9 cellular contexts compared by ENCODE assay signal in the genomic region with DNA sequence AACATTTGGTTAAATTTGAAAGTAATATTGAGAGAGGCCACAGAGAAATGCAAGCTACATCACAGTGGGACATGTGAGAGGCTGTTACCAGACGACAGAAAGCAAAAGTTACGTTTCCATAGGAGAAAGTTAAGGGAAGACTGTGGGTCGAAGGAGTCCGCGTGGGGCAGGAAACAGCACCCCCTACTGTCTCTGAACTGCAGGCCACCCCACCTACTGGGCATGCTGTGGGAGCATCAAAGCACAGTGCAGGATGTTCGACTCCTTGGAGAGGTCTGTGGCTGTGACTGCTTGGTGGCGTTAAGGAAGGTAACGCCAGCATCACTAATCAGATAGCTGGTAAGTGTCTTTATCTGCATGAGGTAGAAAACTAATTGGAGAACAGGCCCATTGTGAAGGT.
A peak's percentile ranks its signal among the peaks of the same experiment; 100 is the strongest.
DNase-seq lines count a peak whose midpoint lies in the region; ATAC-seq and FAIRE-seq lines count a peak whose summit lies in the region.
"Had no signal": no experiment of that assay in that cellular context is flagged by ENCODE, and none has a peak within 500 bp of the region (broad histone marks: within the 10 kb centered on the region; RNA-seq: fewer than 3 reads in every experiment).

No MANE protein-coding gene starts in this region.

- intact Hi-C loops in left ventricle myocardium superior (cut with micrococcal nuclease): no loop called here

- H3K9me3 Mint-ChIP-seq in stimulated activated memory B cell treated with anti-CD40 and anti-IgM and Interleukin-4, amounts not matched to agents 10 μg/mL and 1 μg/mL and 100 μg/mL, for 72 hours: no peaks in the 10 kb centered on the region

- no peak overlapping the region for H3K4me3 Mint-ChIP-seq in stimulated activated memory B cell treated with anti-CD40 and anti-IgM and Interleukin-4, amounts not matched to agents 10 μg/mL and 1 μg/mL and 100 μg/mL, for 72 hours

- DNase-seq in EH (ENCODE audit: low read depth): peak; percentile 13
- peak; percentile 30 for DNase-seq in HTR-8/SVneo (ENCODE audit: insufficient read length, low spot score)
- peak; percentile 28 to 49 for DNase-seq in activated CD4-positive, alpha-beta T cell treated with anti-CD3 and anti-CD28 coated beads, Interleukin-2, amount 50 U/mL, for 48 hours
- DNase-seq in left ventricle myocardium superior: peak; percentile 29
- DNase-seq in ureter (ENCODE audit: low spot score): no peak
- DNase-seq in COR-L47 (lab: John Stamatoyannopoulos, UW): no peak
- DNase-seq: left cardiac atrium had no signal

- ATAC-seq in GM21390 (IDR thresholded peaks at IDR 0.05; ENCODE audit: unreplicated experiment) (peak; percentile 85), left ventricle myocardium superior (peak; percentile 56)
- peak; percentile 52 for ATAC-seq in stimulated activated memory B cell treated with anti-CD40 and anti-IgM and Interleukin-4, amounts not matched to agents 10 μg/mL and 1 μg/mL and 100 μg/mL, for 72 hours

- no peak overlapping the region for H3K27ac Mint-ChIP-seq in stimulated activated memory B cell treated with anti-CD40 and anti-IgM and Interleukin-4, amounts not matched to agents 10 μg/mL and 1 μg/mL and 100 μg/mL, for 72 hours

- FAIRE-seq in HTR-8/SVneo (lab: Jason Lieb, UNC): peak; percentile 23

- H3K36me3 Mint-ChIP-seq in stimulated activated memory B cell treated with anti-CD40 and anti-IgM and Interleukin-4, amounts not matched to agents 10 μg/mL and 1 μg/mL and 100 μg/mL, for 72 hours: no peaks in the 10 kb centered on the region

- no peaks in the 10 kb centered on the region for H3K4me1 Mint-ChIP-seq in stimulated activated memory B cell treated with anti-CD40 and anti-IgM and Interleukin-4, amounts not matched to agents 10 μg/mL and 1 μg/mL and 100 μg/mL, for 72 hours

- no peaks in the 10 kb centered on the region for H3K27me3 Mint-ChIP-seq in stimulated activated memory B cell treated with anti-CD40 and anti-IgM and Interleukin-4, amounts not matched to agents 10 μg/mL and 1 μg/mL and 100 μg/mL, for 72 hours

Comparison
In these comparisons a context has a peak if more than half of its experiments do, and no peak if none do; other contexts are left out.
1. DNase-seq: peak in EH (single experiment), HTR-8/SVneo (single experiment), activated CD4-positive, alpha-beta T cell treated with anti-CD3 and anti-CD28 coated beads, Interleukin-2, amount 50 U/mL, for 48 hours (2 of 2) and left ventricle myocardium superior (single experiment); none in ureter (single experiment) and COR-L47 (single experiment).
2. Peak in every context shown above with its lines, with median percentiles within 50 percentile points of each other: ATAC-seq.